Comparison of ENCODE assay signal across 8 cellular contexts in genomic region chr6:41073203-41073967, GRCh38. TPM values are rescaled to one million over a fixed set of nuclear protein-coding genes. Genes with fewer than 3 reads are reported as not detected.
DNase-seq lines count a peak whose midpoint lies in the region; ATAC-seq, FAIRE-seq and TF ChIP-seq lines count a peak whose summit lies in the region.

No MANE protein-coding gene starts in this region.

- H3K4me1 Mint-ChIP-seq in activated CD4-positive, alpha-beta T cell treated with anti-CD3 and anti-CD28 coated beads, Interleukin-2, amount 10 ng/mL, durations not matched to agents 7 days and 5 days, result peaks cover 65% of the 10 kb centered on the region

- H3K4me2 ChIP-seq in HepG2 (ENCODE audit: low read depth, low read length), result peak overlapping the region; percentile 93

- H3K27me3 ChIP-seq in HepG2 (ENCODE audit: control insufficient read depth in 1 of 2, insufficient read depth in 2 of 2, low read length in 2 of 2), result no peaks in the 10 kb centered on the region; a peak in 2 of 5 replicates

- in situ Hi-C loops in HepG2 (cut with HindIII; ENCODE audit: extremely low pct_ligation_motif_present, low pct_unique_long_range_greater_than_20kb), result loop anchor here (5.0 kb wide), 1 partner anchor 76 kb away; no protein-coding TSS in a partner anchor

- peaks cover 32% of the 10 kb centered on the region for H3K36me3 Mint-ChIP-seq in activated CD4-positive, alpha-beta T cell treated with anti-CD3 and anti-CD28 coated beads, Interleukin-2, amount 10 ng/mL, durations not matched to agents 7 days and 5 days (ENCODE audit: low read depth)

- 1% methylated on average over 22 of the region's 74 CpGs for WGBS in HepG2 (ENCODE audit: low lambda C conversion rate)

- DNase-seq in AG10803 (ENCODE audit: low read depth) (peak; percentile 65), NCI-H524 (lab: John Stamatoyannopoulos, UW) (peak; percentile 75 to 79), coronary artery (ENCODE audit: low spot score) (peak; percentile 92), HepG2 (ENCODE audit: low spot score) (peak; percentile 86)
- DNase-seq in activated CD4-positive, alpha-beta T cell treated with anti-CD3 and anti-CD28 coated beads, Interleukin-2, amount 10 ng/mL, durations not matched to agents 7 days and 5 days, result peak; percentile 88
- peak; percentile 75 for DNase-seq in stimulated activated CD4-positive, alpha-beta T cell treated with anti-CD3 and anti-CD28 coated beads, Interleukin-2, amount 100 ng/mL, for 4 hours (ENCODE audit: low read depth)

- H3K4me1 ChIP-seq in HepG2 (ENCODE audit: insufficient read depth, low read length), result peaks cover 43% of the 10 kb centered on the region

- H3K27ac ChIP-seq in coronary artery (peak overlapping the region; percentile 95 to 100), HepG2 (ENCODE audit: extremely low read length, insufficient read depth, low read length) (peak overlapping the region; percentile 97)

- TF ChIP-seq RAD21 in HepG2 (CRISPR knock-in tag; IDR thresholded peaks at IDR 0.05), result peak; percentile 82

- no peak for FAIRE-seq in HepG2 (lab: Jason Lieb, UNC)

- ATAC-seq in GM19023 (IDR thresholded peaks at IDR 0.05; ENCODE audit: unreplicated experiment) (peak; percentile 36), HG03342 (IDR thresholded peaks at IDR 0.05; ENCODE audit: unreplicated experiment) (peak; percentile 23), HepG2 (peak; percentile 47)

- peaks cover 56% of the 10 kb centered on the region for H3K79me2 ChIP-seq in HepG2 (ENCODE audit: insufficient read depth, low read length)

- peaks cover 17% of the 10 kb centered on the region for H4K20me1 ChIP-seq in HepG2 (ENCODE audit: insufficient read depth, low read length)

- intact Hi-C loops in HepG2 (cut with micrococcal nuclease; ENCODE audit: unreplicated experiment), result loop anchor here (2.0 kb wide), 2 partner anchors 115 to 175 kb away; no protein-coding TSS in a partner anchor

- POLR2A ChIA-PET in activated CD4-positive, alpha-beta T cell treated with anti-CD3 and anti-CD28 coated beads, Interleukin-2, amount 10 ng/mL, durations not matched to agents 7 days and 5 days (lab: Charles Lee), result no interaction called here
- POLR2A ChIA-PET in HepG2 (lab: Yijun Ruan, JAX), result interaction anchor here (1.0 to 3.0 kb wide), 18 partner anchors 10 to 1490 kb away, joined by 3 to 46 read pairs (median 5); partner anchors contain the start of genes TSPO2, UBR2 and UNC5CL

- no peaks in the 10 kb centered on the region for H3K27me3 Mint-ChIP-seq in activated CD4-positive, alpha-beta T cell treated with anti-CD3 and anti-CD28 coated beads, Interleukin-2, amount 10 ng/mL, durations not matched to agents 7 days and 5 days

- BruUV-seq in HepG2 (replicated peaks; lab: Mats Ljungman, UMichigan), result no TSS peak

- TF ChIP-seq EP300 in HepG2 (IDR thresholded peaks at IDR 0.05; ENCODE audit: low read depth in 2 of 2, low read length in 2 of 2), result peak in 1 of 2 experiments; percentile 4; a peak in 1 of 4 replicates
- no peak for TF ChIP-seq EP300 in HepG2 (CRISPR knock-in tag; IDR thresholded peaks at IDR 0.05; ENCODE audit: borderline replicate concordance)

- no peak overlapping the region for H2AFZ ChIP-seq in HepG2 (ENCODE audit: low read length)

- H3K36me3 ChIP-seq in HepG2 (replicated peaks in 1 of 2; ENCODE audit: control insufficient read depth in 1 of 2, insufficient read depth in 2 of 2, low read length in 2 of 2), result peaks cover 0 to 12% of the 10 kb centered on the region in 2 experiments; a peak in 3 of 5 replicates

- peak overlapping the region; percentile 89 for H3K4me3 ChIP-seq in AG10803 (ENCODE audit: low read length)
- H3K4me3 ChIP-seq in coronary artery, result peak overlapping the region; percentile 95
- peak overlapping the region; percentile 97 to 100 (median 98) for H3K4me3 ChIP-seq in HepG2 (replicated peaks in 1 of 3; ENCODE audit: insufficient read depth in 1 of 3, low read depth in 2 of 3, low read length in 3 of 3)

- H3K9me3 Mint-ChIP-seq in activated CD4-positive, alpha-beta T cell treated with anti-CD3 and anti-CD28 coated beads, Interleukin-2, amount 10 ng/mL, durations not matched to agents 7 days and 5 days, result no peaks in the 10 kb centered on the region

- H3K9me3 ChIP-seq in HepG2 (ENCODE audit: low read length), result no peaks in the 10 kb centered on the region

- peak overlapping the region; percentile 99 for H3K9ac ChIP-seq in HepG2 (ENCODE audit: insufficient read depth, low read depth, low read length)

- TF ChIP-seq POLR2A in HepG2 (IDR thresholded peaks at IDR 0.05; ENCODE audit: insufficient read depth in 1 of 2, low read depth in 2 of 2, low read length in 2 of 2), result peak; percentile 82 to 83

- H3K27ac Mint-ChIP-seq in activated CD4-positive, alpha-beta T cell treated with anti-CD3 and anti-CD28 coated beads, Interleukin-2, amount 10 ng/mL, durations not matched to agents 7 days and 5 days, result peak overlapping the region; percentile 99

- peak; percentile 18; the same call in 1 of the 2 replicates for TF ChIP-seq CTCF in AG10803 (conservative IDR thresholded peaks at IDR 0.05; ENCODE audit: low read length)
- TF ChIP-seq CTCF in coronary artery (IDR thresholded peaks at IDR 0.05), result no peak
- peak; percentile 13; the same call in 1 of the 2 replicates for TF ChIP-seq CTCF in HepG2 (CRISPR knock-in tag; IDR thresholded peaks at IDR 0.05)

- CTCF ChIA-PET in activated CD4-positive, alpha-beta T cell treated with anti-CD3 and anti-CD28 coated beads, Interleukin-2, amount 10 ng/mL, durations not matched to agents 7 days and 5 days (lab: Charles Lee), result interaction anchor here (0.7 to 1.2 kb wide), 5 partner anchors 10 to 109 kb away, joined by 3 to 5 read pairs (median 3); no protein-coding TSS in a partner anchor
- CTCF ChIA-PET in HepG2 (lab: Yijun Ruan, JAX; ENCODE audit: low intra/inter-chr PET ratio, low total read pairs), result no interaction called here

- H3K4me3 Mint-ChIP-seq in activated CD4-positive, alpha-beta T cell treated with anti-CD3 and anti-CD28 coated beads, Interleukin-2, amount 10 ng/mL, durations not matched to agents 7 days and 5 days, result peak overlapping the region; percentile 96

RNA-seq across cellular contexts. Expression of gene NFYA, which starts 0.6 kb away (rescaled TPM):
- total RNA-seq in activated CD4-positive, alpha-beta T cell treated with anti-CD3 and anti-CD28 coated beads, Interleukin-2, amount 10 ng/mL, durations not matched to agents 7 days and 5 days, result 10 to 100 TPM; 33.8 to 36.9 TPM
- 22.9 and 52.0 TPM in 2 replicates for total RNA-seq in HepG2 (2016; rRNA removed; fragmentation: Illumina TruSeq; extraction: Trizol)
- 3.6 and 4.8 TPM in 2 replicates for total RNA-seq in HepG2 (2016; cell fraction: cytosol; rRNA removed; fragmentation: Illumina TruSeq; extraction: Trizol; ENCODE audit: low read depth)
- 22.0 and 49.9 TPM in 2 replicates for total RNA-seq in HepG2 (2016; cell fraction: insoluble cytoplasmic fraction; rRNA removed; fragmentation: Illumina TruSeq; extraction: Trizol)
- total RNA-seq in HepG2 (2016; cell fraction: membrane; rRNA removed; fragmentation: Illumina TruSeq; extraction: Trizol), result 18.4 and 21.5 TPM in 2 replicates
- total RNA-seq in HepG2 (2016; cell fraction: nucleus; rRNA removed; fragmentation: Illumina TruSeq; extraction: Trizol), result 33.7 and 34.3 TPM in 2 replicates
- polyA plus RNA-seq in HepG2 (2011; rRNA removed), result 14.8 and 16.0 TPM in 2 replicates
- polyA plus RNA-seq in HepG2 (2011; cell fraction: cytosol; rRNA removed), result 9.2 and 9.9 TPM in 2 replicates
- polyA plus RNA-seq in HepG2 (2011; cell fraction: nucleus; rRNA removed), result 19.0 and 21.1 TPM in 2 replicates
- 18.5 and 18.9 TPM in 2 replicates for polyA plus RNA-seq in HepG2 (2012)
- polyA plus RNA-seq in HepG2 (2016; cell fraction: cytosol; fragmentation: Illumina TruSeq; extraction: Trizol; ENCODE audit: low read depth), result 2.2 and 3.1 TPM in 2 replicates
- polyA plus RNA-seq in HepG2 (2016; cell fraction: insoluble cytoplasmic fraction; fragmentation: Illumina TruSeq; extraction: Trizol; ENCODE audit: low read depth), result 61.2 and 64.1 TPM in 2 replicates
- polyA plus RNA-seq in HepG2 (2016; cell fraction: membrane; fragmentation: Illumina TruSeq; extraction: Trizol; ENCODE audit: low read depth), result 9.3 and 11.6 TPM in 2 replicates
- polyA plus RNA-seq in HepG2 (2016; cell fraction: nucleus; fragmentation: Illumina TruSeq; extraction: Trizol; ENCODE audit: insufficient read depth, low read depth), result 65.3 and 68.8 TPM in 2 replicates
- 53.8 and 56.2 TPM in 2 replicates for polyA minus RNA-seq in HepG2 (2011; rRNA and poly(A)+ RNA removed; ENCODE audit: low replicate concordance)
- 15.1 and 18.1 TPM in 2 replicates for polyA minus RNA-seq in HepG2 (2011; cell fraction: cytosol; rRNA and poly(A)+ RNA removed)
- polyA minus RNA-seq in HepG2 (2011; cell fraction: nucleus; rRNA and poly(A)+ RNA removed), result 22.9 and 23.2 TPM in 2 replicates

RNA-seq across cellular contexts. Expression of gene OARD1, which starts 1.2 kb away (rescaled TPM):
- total RNA-seq in activated CD4-positive, alpha-beta T cell treated with anti-CD3 and anti-CD28 coated beads, Interleukin-2, amount 10 ng/mL, durations not matched to agents 7 days and 5 days, result 10 to 100 TPM; 28.4 to 32.2 TPM
- 49.0 and 60.4 TPM in 2 replicates for total RNA-seq in HepG2 (2016; rRNA removed; fragmentation: Illumina TruSeq; extraction: Trizol)
- 27.4 and 28.2 TPM in 2 replicates for total RNA-seq in HepG2 (2016; cell fraction: cytosol; rRNA removed; fragmentation: Illumina TruSeq; extraction: Trizol; ENCODE audit: low read depth)
- total RNA-seq in HepG2 (2016; cell fraction: insoluble cytoplasmic fraction; rRNA removed; fragmentation: Illumina TruSeq; extraction: Trizol), result 49.5 and 55.0 TPM in 2 replicates
- total RNA-seq in HepG2 (2016; cell fraction: membrane; rRNA removed; fragmentation: Illumina TruSeq; extraction: Trizol), result 39.5 and 41.0 TPM in 2 replicates
- total RNA-seq in HepG2 (2016; cell fraction: nucleus; rRNA removed; fragmentation: Illumina TruSeq; extraction: Trizol), result 50.8 and 56.3 TPM in 2 replicates
- 14.0 and 18.4 TPM in 2 replicates for polyA plus RNA-seq in HepG2 (2011; rRNA removed)
- 8.9 and 11.4 TPM in 2 replicates for polyA plus RNA-seq in HepG2 (2011; cell fraction: cytosol; rRNA removed)
- polyA plus RNA-seq in HepG2 (2011; cell fraction: nucleus; rRNA removed), result 21.1 TPM in 2 replicates
- 29.6 and 43.1 TPM in 2 replicates for polyA plus RNA-seq in HepG2 (2012)
- 32.3 and 41.1 TPM in 2 replicates for polyA plus RNA-seq in HepG2 (2016; cell fraction: cytosol; fragmentation: Illumina TruSeq; extraction: Trizol; ENCODE audit: low read depth)
- polyA plus RNA-seq in HepG2 (2016; cell fraction: insoluble cytoplasmic fraction; fragmentation: Illumina TruSeq; extraction: Trizol; ENCODE audit: low read depth), result 75.4 and 76.2 TPM in 2 replicates
- polyA plus RNA-seq in HepG2 (2016; cell fraction: membrane; fragmentation: Illumina TruSeq; extraction: Trizol; ENCODE audit: low read depth), result 40.8 and 42.5 TPM in 2 replicates
- 45.0 and 50.9 TPM in 2 replicates for polyA plus RNA-seq in HepG2 (2016; cell fraction: nucleus; fragmentation: Illumina TruSeq; extraction: Trizol; ENCODE audit: insufficient read depth, low read depth)
- polyA minus RNA-seq in HepG2 (2011; rRNA and poly(A)+ RNA removed; ENCODE audit: low replicate concordance), result 5.5 and 10.5 TPM in 2 replicates
- polyA minus RNA-seq in HepG2 (2011; cell fraction: cytosol; rRNA and poly(A)+ RNA removed), result 4.2 and 5.0 TPM in 2 replicates
- 52.7 and 65.8 TPM in 2 replicates for polyA minus RNA-seq in HepG2 (2011; cell fraction: nucleus; rRNA and poly(A)+ RNA removed)

RNA-seq across cellular contexts. Expression of gene APOBEC2, which starts 20.4 kb away (rescaled TPM):
- total RNA-seq in activated CD4-positive, alpha-beta T cell treated with anti-CD3 and anti-CD28 coated beads, Interleukin-2, amount 10 ng/mL, durations not matched to agents 7 days and 5 days, result not detected
- total RNA-seq in HepG2 (2016; rRNA removed; fragmentation: Illumina TruSeq; extraction: Trizol), result 0.09 and 0.35 TPM in 2 replicates
- not detected in 2 replicates for total RNA-seq in HepG2 (2016; cell fraction: cytosol; rRNA removed; fragmentation: Illumina TruSeq; extraction: Trizol; ENCODE audit: low read depth)
- 0.09 and 0.33 TPM in 2 replicates for total RNA-seq in HepG2 (2016; cell fraction: insoluble cytoplasmic fraction; rRNA removed; fragmentation: Illumina TruSeq; extraction: Trizol)
- total RNA-seq in HepG2 (2016; cell fraction: membrane; rRNA removed; fragmentation: Illumina TruSeq; extraction: Trizol), result not detected in 2 replicates
- total RNA-seq in HepG2 (2016; cell fraction: nucleus; rRNA removed; fragmentation: Illumina TruSeq; extraction: Trizol), result not detected in 2 replicates
- polyA plus RNA-seq in HepG2 (2011; rRNA removed), result not detected in 2 replicates
- polyA plus RNA-seq in HepG2 (2011; cell fraction: cytosol; rRNA removed), result 0.08 and 0.10 TPM in 2 replicates
- not detected in 2 replicates for polyA plus RNA-seq in HepG2 (2011; cell fraction: nucleus; rRNA removed)
- 0.28 and 0.79 TPM in 2 replicates for polyA plus RNA-seq in HepG2 (2012)
- not detected in 2 replicates for polyA plus RNA-seq in HepG2 (2016; cell fraction: cytosol; fragmentation: Illumina TruSeq; extraction: Trizol; ENCODE audit: low read depth)
- polyA plus RNA-seq in HepG2 (2016; cell fraction: insoluble cytoplasmic fraction; fragmentation: Illumina TruSeq; extraction: Trizol; ENCODE audit: low read depth), result 0.44 TPM in 1 of 2 replicates, not detected in the other
- not detected in 2 replicates for polyA plus RNA-seq in HepG2 (2016; cell fraction: membrane; fragmentation: Illumina TruSeq; extraction: Trizol; ENCODE audit: low read depth)
- not detected in 2 replicates for polyA plus RNA-seq in HepG2 (2016; cell fraction: nucleus; fragmentation: Illumina TruSeq; extraction: Trizol; ENCODE audit: insufficient read depth, low read depth)
- polyA minus RNA-seq in HepG2 (2011; rRNA and poly(A)+ RNA removed; ENCODE audit: low replicate concordance), result not detected in 2 replicates
- not detected in 2 replicates for polyA minus RNA-seq in HepG2 (2011; cell fraction: cytosol; rRNA and poly(A)+ RNA removed)
- 0.64 TPM in 1 of 2 replicates, not detected in the other for polyA minus RNA-seq in HepG2 (2011; cell fraction: nucleus; rRNA and poly(A)+ RNA removed)

RNA-seq across cellular contexts. Expression of gene TSPO2, which starts 31.1 kb away (rescaled TPM):
- total RNA-seq in activated CD4-positive, alpha-beta T cell treated with anti-CD3 and anti-CD28 coated beads, Interleukin-2, amount 10 ng/mL, durations not matched to agents 7 days and 5 days, result not detected
- total RNA-seq in HepG2 (2016; rRNA removed; fragmentation: Illumina TruSeq; extraction: Trizol), result not detected in 2 replicates
- not detected in 2 replicates for total RNA-seq in HepG2 (2016; cell fraction: cytosol; rRNA removed; fragmentation: Illumina TruSeq; extraction: Trizol; ENCODE audit: low read depth)
- 0.21 and 0.28 TPM in 2 replicates for total RNA-seq in HepG2 (2016; cell fraction: insoluble cytoplasmic fraction; rRNA removed; fragmentation: Illumina TruSeq; extraction: Trizol)
- total RNA-seq in HepG2 (2016; cell fraction: membrane; rRNA removed; fragmentation: Illumina TruSeq; extraction: Trizol), result not detected in 2 replicates
- total RNA-seq in HepG2 (2016; cell fraction: nucleus; rRNA removed; fragmentation: Illumina TruSeq; extraction: Trizol), result not detected in 2 replicates
- polyA plus RNA-seq in HepG2 (2011; rRNA removed), result 0.14 and 0.55 TPM in 2 replicates
- 0.14 and 0.51 TPM in 2 replicates for polyA plus RNA-seq in HepG2 (2011; cell fraction: cytosol; rRNA removed)
- 0.16 TPM in 1 of 2 replicates, not detected in the other for polyA plus RNA-seq in HepG2 (2011; cell fraction: nucleus; rRNA removed)
- 0.25 TPM in 1 of 2 replicates, not detected in the other for polyA plus RNA-seq in HepG2 (2012)
- not detected in 2 replicates for polyA plus RNA-seq in HepG2 (2016; cell fraction: cytosol; fragmentation: Illumina TruSeq; extraction: Trizol; ENCODE audit: low read depth)
- not detected in 2 replicates for polyA plus RNA-seq in HepG2 (2016; cell fraction: insoluble cytoplasmic fraction; fragmentation: Illumina TruSeq; extraction: Trizol; ENCODE audit: low read depth)
- polyA plus RNA-seq in HepG2 (2016; cell fraction: membrane; fragmentation: Illumina TruSeq; extraction: Trizol; ENCODE audit: low read depth), result not detected in 2 replicates
- polyA plus RNA-seq in HepG2 (2016; cell fraction: nucleus; fragmentation: Illumina TruSeq; extraction: Trizol; ENCODE audit: insufficient read depth, low read depth), result not detected in 2 replicates
- polyA minus RNA-seq in HepG2 (2011; rRNA and poly(A)+ RNA removed; ENCODE audit: low replicate concordance), result 0.72 TPM in 1 of 2 replicates, not detected in the other
- not detected in 2 replicates for polyA minus RNA-seq in HepG2 (2011; cell fraction: cytosol; rRNA and poly(A)+ RNA removed)
- not detected in 2 replicates for polyA minus RNA-seq in HepG2 (2011; cell fraction: nucleus; rRNA and poly(A)+ RNA removed)

RNA-seq across cellular contexts. Expression of gene UNC5CL, which starts 34.4 kb away (rescaled TPM):
- 1 to 10 TPM; 1.1 to 1.6 TPM for total RNA-seq in activated CD4-positive, alpha-beta T cell treated with anti-CD3 and anti-CD28 coated beads, Interleukin-2, amount 10 ng/mL, durations not matched to agents 7 days and 5 days
- total RNA-seq in HepG2 (2016; rRNA removed; fragmentation: Illumina TruSeq; extraction: Trizol), result 0.87 and 2.4 TPM in 2 replicates
- total RNA-seq in HepG2 (2016; cell fraction: cytosol; rRNA removed; fragmentation: Illumina TruSeq; extraction: Trizol; ENCODE audit: low read depth), result 0.26 and 0.30 TPM in 2 replicates
- 1.1 and 2.3 TPM in 2 replicates for total RNA-seq in HepG2 (2016; cell fraction: insoluble cytoplasmic fraction; rRNA removed; fragmentation: Illumina TruSeq; extraction: Trizol)
- total RNA-seq in HepG2 (2016; cell fraction: membrane; rRNA removed; fragmentation: Illumina TruSeq; extraction: Trizol), result 0.55 and 0.80 TPM in 2 replicates
- 3.5 and 4.1 TPM in 2 replicates for total RNA-seq in HepG2 (2016; cell fraction: nucleus; rRNA removed; fragmentation: Illumina TruSeq; extraction: Trizol)
- polyA plus RNA-seq in HepG2 (2011; rRNA removed), result 2.5 TPM in 2 replicates
- 1.00 and 1.4 TPM in 2 replicates for polyA plus RNA-seq in HepG2 (2011; cell fraction: cytosol; rRNA removed)
- polyA plus RNA-seq in HepG2 (2011; cell fraction: nucleus; rRNA removed), result 15.4 and 20.4 TPM in 2 replicates
- polyA plus RNA-seq in HepG2 (2012), result 2.4 and 2.5 TPM in 2 replicates
- polyA plus RNA-seq in HepG2 (2016; cell fraction: cytosol; fragmentation: Illumina TruSeq; extraction: Trizol; ENCODE audit: low read depth), result 0.23 and 0.29 TPM in 2 replicates
- polyA plus RNA-seq in HepG2 (2016; cell fraction: insoluble cytoplasmic fraction; fragmentation: Illumina TruSeq; extraction: Trizol; ENCODE audit: low read depth), result 0.71 and 0.86 TPM in 2 replicates
- 0.43 and 0.89 TPM in 2 replicates for polyA plus RNA-seq in HepG2 (2016; cell fraction: membrane; fragmentation: Illumina TruSeq; extraction: Trizol; ENCODE audit: low read depth)
- polyA plus RNA-seq in HepG2 (2016; cell fraction: nucleus; fragmentation: Illumina TruSeq; extraction: Trizol; ENCODE audit: insufficient read depth, low read depth), result 9.8 and 11.9 TPM in 2 replicates
- 1.6 TPM in 1 of 2 replicates, not detected in the other for polyA minus RNA-seq in HepG2 (2011; rRNA and poly(A)+ RNA removed; ENCODE audit: low replicate concordance)
- 0.35 TPM in 1 of 2 replicates, not detected in the other for polyA minus RNA-seq in HepG2 (2011; cell fraction: cytosol; rRNA and poly(A)+ RNA removed)
- 2.5 and 4.4 TPM in 2 replicates for polyA minus RNA-seq in HepG2 (2011; cell fraction: nucleus; rRNA and poly(A)+ RNA removed)

Comparison
In these comparisons a context has a peak if more than half of its experiments do, and no peak if none do; other contexts are left out.
1. Peak in every context shown above with its lines: DNase-seq, ATAC-seq, H3K4me3 ChIP-seq and H3K27ac ChIP-seq.